In the genomic region with DNA sequence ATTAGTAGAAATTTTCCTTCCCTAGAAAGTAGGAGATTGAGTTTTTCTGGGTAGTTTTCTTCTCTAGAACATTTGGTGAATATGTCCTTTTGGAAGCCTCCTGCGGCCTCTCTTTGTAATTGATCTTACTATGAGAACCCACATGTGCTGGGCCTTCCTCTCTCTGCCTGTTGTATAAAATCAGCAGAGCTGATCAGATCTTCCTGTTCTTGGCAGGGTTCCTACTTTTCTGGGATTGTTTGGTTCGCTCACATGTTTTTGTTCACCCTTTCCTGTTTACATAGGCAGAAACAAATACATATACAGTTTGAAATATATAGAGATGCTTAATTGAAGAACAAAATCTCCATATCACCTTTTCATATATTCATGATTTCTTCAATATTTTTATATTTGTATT, we compare ENCODE assay signal across 32 cellular contexts. TPM values are rescaled to one million over a fixed set of nuclear protein-coding genes. Genes with fewer than 3 reads are reported as not detected.
A peak's percentile ranks its signal among the peaks of the same experiment; 100 is the strongest.
DNase-seq lines count a peak whose midpoint lies in the region; FAIRE-seq and TF ChIP-seq lines count a peak whose summit lies in the region.
"Had no signal": no experiment of that assay in that cellular context is flagged by ENCODE, and none has a peak within 500 bp of the region (broad histone marks: within the 10 kb centered on the region; RNA-seq: fewer than 3 reads in every experiment).

No MANE protein-coding gene starts in this region.

- H3K27ac ChIP-seq in endothelial cell of umbilical vein (ENCODE audit: insufficient read depth, low read depth, low read length), result no peak overlapping the region
- no peak overlapping the region for H3K27ac ChIP-seq in small intestine (ENCODE audit: low read depth in 1 of 2, low read length in 1 of 2)
- H3K27ac ChIP-seq in thyroid gland, result no peak overlapping the region
- no peak overlapping the region for H3K27ac ChIP-seq in tibial nerve
- H3K27ac ChIP-seq: coronary artery, pancreas had no signal

- no peaks in the 10 kb centered on the region for H3K9me3 ChIP-seq in endothelial cell of umbilical vein (replicated peaks; ENCODE audit: control insufficient read depth, insufficient read depth, low read length)
- no peaks in the 10 kb centered on the region for H3K9me3 ChIP-seq in small intestine (ENCODE audit: control insufficient read depth, low read depth)
- no peaks in the 10 kb centered on the region for H3K9me3 ChIP-seq in thyroid gland
- H3K9me3 ChIP-seq in tibial nerve, result peaks cover 0 to 26% (median 2%) of the 10 kb centered on the region in 4 donors
- H3K9me3 ChIP-seq: HAP-1 had no signal

- H3K4me1 ChIP-seq in endothelial cell of umbilical vein (ENCODE audit: control insufficient read depth, extremely low read depth, insufficient read depth, low read length) (no peaks in the 10 kb centered on the region), small intestine (ENCODE audit: control insufficient read depth in 2 of 2, insufficient read depth in 1 of 2, low read depth in 1 of 2, low read length in 1 of 2) (peaks cover 0 to 10% of the 10 kb centered on the region in 2 donors), thyroid gland (peaks cover 0 to 4% of the 10 kb centered on the region in 2 donors), tibial nerve (no peaks in the 10 kb centered on the region)
- H3K4me1 ChIP-seq: HAP-1, pancreas had no signal

- no peaks in the 10 kb centered on the region for H3K36me3 ChIP-seq in endothelial cell of umbilical vein (ENCODE audit: control insufficient read depth in 2 of 2, extremely low read depth in 1 of 2, insufficient read depth in 2 of 2, low read length in 2 of 2)
- no peaks in the 10 kb centered on the region for H3K36me3 ChIP-seq in small intestine (ENCODE audit: control insufficient read depth in 2 of 2, insufficient read depth in 2 of 2, low read length in 2 of 2)
- no peaks in the 10 kb centered on the region for H3K36me3 ChIP-seq in thyroid gland
- no peaks in the 10 kb centered on the region for H3K36me3 ChIP-seq in tibial nerve
- H3K36me3 ChIP-seq: HAP-1, pancreas had no signal

- no peaks in the 10 kb centered on the region for H3K36me3 Mint-ChIP-seq in Calu3 (ENCODE audit: insufficient read depth, unreplicated experiment)

- no peaks in the 10 kb centered on the region for H3K4me1 Mint-ChIP-seq in Calu3 (ENCODE audit: low read depth, unreplicated experiment)
- H3K4me1 Mint-ChIP-seq: activated CD4-positive, alpha-beta T cell treated with anti-CD3 and anti-CD28 coated beads for 36 hours; nephron; T-cell had no signal

- TF ChIP-seq CTCF in endothelial cell of umbilical vein (IDR thresholded peaks at IDR 0.05; ENCODE audit: extremely low read depth in 1 of 2, insufficient read depth in 1 of 2, low read depth in 1 of 2, low read length in 2 of 2) (no peak), thyroid gland (IDR thresholded peaks at IDR 0.05) (no peak), tibial nerve (IDR thresholded peaks at IDR 0.05) (no peak), Calu3 (IDR thresholded peaks at IDR 0.05; ENCODE audit: unreplicated experiment) (no peak)

- CTCF ChIA-PET in endothelial cell of umbilical vein (lab: Charles Lee), result interaction anchor here (1.5 kb wide), 3 partner anchors 17 to 199 kb away, joined by 4 to 8 read pairs (median 6); no protein-coding TSS in a partner anchor
- CTCF ChIA-PET in Calu3 (lab: Charles Lee), result no interaction called here

- POLR2A ChIA-PET in endothelial cell of umbilical vein (lab: Charles Lee), result no interaction called here

- H3K27ac Mint-ChIP-seq in Calu3 (ENCODE audit: unreplicated experiment), result no peak overlapping the region
- H3K27ac Mint-ChIP-seq: activated CD4-positive, alpha-beta T cell treated with anti-CD3 and anti-CD28 coated beads for 36 hours; nephron; T-cell had no signal

- 65 to 87% (median 77%) methylated on average over 2 of the region's 2 CpGs for WGBS in small intestine, 3 donors
- 53 to 61% methylated on average over 2 of the region's 2 CpGs for whole genome bisulfite sequencing in thyroid gland, 2 donors
- WGBS in tibial nerve, 2 donors, result 60 to 64% methylated on average over 2 of the region's 2 CpGs

- dilution Hi-C loops in endothelial cell of umbilical vein (cut with MboI; ENCODE audit: extremely low pct_ligation_motif_present, low sequenced_read_pairs), result no loop called here

- intact Hi-C loops in endothelial cell of umbilical vein (cut with micrococcal nuclease), result no loop called here
- intact Hi-C loops in thyroid gland (cut with DNase I), result no loop called here
- intact Hi-C loops in Calu3 (cut with micrococcal nuclease; ENCODE audit: unreplicated experiment), result no loop called here

- H3K9me3 Mint-ChIP-seq in Calu3 (ENCODE audit: low read depth, unreplicated experiment), result peaks cover 4% of the 10 kb centered on the region

- no peak for FAIRE-seq in endothelial cell of umbilical vein (lab: Jason Lieb, UNC)
- FAIRE-seq in small intestine (lab: Jason Lieb, UNC), result peak; percentile 80
- FAIRE-seq: bronchial epithelial cell, K562 had no signal

- H3K27me3 Mint-ChIP-seq in Calu3 (ENCODE audit: unreplicated experiment), result no peaks in the 10 kb centered on the region
- H3K27me3 Mint-ChIP-seq: T-cell had no signal

- no peak overlapping the region for H2AFZ ChIP-seq in endothelial cell of umbilical vein (ENCODE audit: low read depth, low read length)

- no peaks in the 10 kb centered on the region for H3K79me2 ChIP-seq in endothelial cell of umbilical vein (ENCODE audit: control insufficient read depth, insufficient read depth, low read length)

- H3K4me3 Mint-ChIP-seq in Calu3 (ENCODE audit: low read depth, unreplicated experiment), result no peak overlapping the region
- H3K4me3 Mint-ChIP-seq: activated CD4-positive, alpha-beta T cell treated with anti-CD3 and anti-CD28 coated beads for 36 hours; activated T-cell treated with anti-CD3 and anti-CD28 coated beads, Interleukin-2, amount 50 U/mL, for 4 hours; nephron; T-cell had no signal

- no peak overlapping the region for H3K9ac ChIP-seq in endothelial cell of umbilical vein (replicated peaks; ENCODE audit: extremely low read depth, insufficient read depth, low read length)

- no peak for TF ChIP-seq EP300 in tibial nerve (IDR thresholded peaks at IDR 0.05)

- TF ChIP-seq POLR2A in endothelial cell of umbilical vein (IDR thresholded peaks at IDR 0.05; ENCODE audit: low read depth, low read length) (no peak), thyroid gland (IDR thresholded peaks at IDR 0.05) (no peak), tibial nerve (IDR thresholded peaks at IDR 0.05) (no peak)

- H3K27me3 ChIP-seq in endothelial cell of umbilical vein (ENCODE audit: control insufficient read depth in 2 of 2, insufficient read depth in 2 of 2, low read length in 2 of 2) (no peaks in the 10 kb centered on the region), small intestine (ENCODE audit: control insufficient read depth in 2 of 2, insufficient read depth in 2 of 2, low read length in 2 of 2) (no peaks in the 10 kb centered on the region), thyroid gland (no peaks in the 10 kb centered on the region), tibial nerve (no peaks in the 10 kb centered on the region)
- H3K27me3 ChIP-seq: pancreas had no signal

- peak; percentile 40 for DNase-seq in NCI-H748 (lab: John Stamatoyannopoulos, UW; ENCODE audit: unreplicated experiment)
- no peak for DNase-seq in NCI-H748 treated with DMSO at 0.1 percent for 48 hours (lab: John Stamatoyannopoulos, UW)
- peak; percentile 49 for DNase-seq in NCI-H1105 treated with DMSO at 0.1 percent for 48 hours (lab: John Stamatoyannopoulos, UW)
- peak; percentile 14 for DNase-seq in endothelial cell of umbilical vein (ENCODE audit: low read depth, low spot score)
- DNase-seq in small intestine, result no peak
- no peak for DNase-seq in thyroid gland
- DNase-seq in tibial nerve (ENCODE audit: low spot score in 2 of 2), result no peak
- no peak for DNase-seq in Calu3
- DNase-seq: activated CD4-positive, alpha-beta T cell treated with anti-CD3 and anti-CD28 coated beads for 36 hours; activated naive CD4-positive, alpha-beta T cell; activated T-cell treated with anti-CD3 and anti-CD28 coated beads, Interleukin-2, amount 50 U/mL, for 4 hours; amniotic stem cell; C1 segment of cervical spinal cord; GDM1; head of caudate nucleus; MM.1S; NCI-H187 treated with DMSO at 0.1 percent for 48 hours; NCI-H526 treated with DMSO at 0.1 percent for 48 hours; pancreas; SHP77; T-cell had no signal

- BruUV-seq in endothelial cell of umbilical vein (replicated peaks; lab: Mats Ljungman, UMichigan), result no TSS peak
- BruUV-seq in Calu3 (replicated peaks; lab: Mats Ljungman, UMichigan), result no TSS peak

- H3K9me1 ChIP-seq in endothelial cell of umbilical vein (replicated peaks; ENCODE audit: control insufficient read depth, extremely low read depth, insufficient read depth, low read length), result no peaks in the 10 kb centered on the region

- H3K4me3 ChIP-seq in endothelial cell of umbilical vein (replicated peaks in 1 of 3; ENCODE audit: insufficient read depth in 1 of 3, low read depth in 1 of 3, low read length in 3 of 3) (no peak overlapping the region), small intestine (ENCODE audit: low read depth in 1 of 2, low read length in 2 of 2) (no peak overlapping the region), thyroid gland (replicated peaks in 1 of 3) (no peak overlapping the region), tibial nerve (no peak overlapping the region)
- H3K4me3 ChIP-seq: coronary artery, HAP-1, K562, pancreas had no signal

- H3K4me2 ChIP-seq in endothelial cell of umbilical vein (ENCODE audit: insufficient read depth, low read length), result no peak overlapping the region

- no peaks in the 10 kb centered on the region for H4K20me1 ChIP-seq in endothelial cell of umbilical vein (replicated peaks; ENCODE audit: control insufficient read depth, extremely low read depth, insufficient read depth, low read length)

TF ChIP-seq in endothelial cell of umbilical vein, 7 proteins besides CTCF, POLR2A, EP300 and RAD21 (continues in another document):
- TF ChIP-seq, protein P1, sequence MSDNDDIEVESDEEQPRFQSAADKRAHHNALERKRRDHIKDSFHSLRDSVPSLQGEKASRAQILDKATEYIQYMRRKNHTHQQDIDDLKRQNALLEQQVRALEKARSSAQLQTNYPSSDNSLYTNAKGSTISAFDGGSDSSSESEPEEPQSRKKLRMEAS (IDR thresholded peaks at IDR 0.05; ENCODE audit: insufficient read depth, insufficient read length), result no peak
- no peak for TF ChIP-seq EZH2 (IDR thresholded peaks at IDR 0.05; ENCODE audit: borderline replicate concordance, low read depth, low read length, severe bottlenecking)
- TF ChIP-seq FOS (IDR thresholded peaks at IDR 0.05; ENCODE audit: borderline replicate concordance, insufficient read depth, low read length), result no peak

RNA-seq across cellular contexts. Expression of gene IL22RA2, which starts 57.8 kb away (rescaled TPM):
- total RNA-seq in endothelial cell of umbilical vein, result not detected in 2 replicates
- polyA plus RNA-seq in endothelial cell of umbilical vein, result not detected in 2 replicates
- not detected in 2 replicates for polyA plus RNA-seq in endothelial cell of umbilical vein (2011; cell fraction: cytosol; rRNA removed)
- not detected in 2 replicates for polyA plus RNA-seq in endothelial cell of umbilical vein (2011; cell fraction: nucleus; rRNA removed)
- polyA plus RNA-seq in endothelial cell of umbilical vein (2012), result not detected in 2 replicates
- polyA minus RNA-seq in endothelial cell of umbilical vein, result not detected in 2 replicates
- polyA minus RNA-seq in endothelial cell of umbilical vein (2011; cell fraction: cytosol; rRNA and poly(A)+ RNA removed), result not detected
- not detected in 2 replicates for polyA minus RNA-seq in endothelial cell of umbilical vein (2011; cell fraction: nucleus; rRNA and poly(A)+ RNA removed)
- polyA plus RNA-seq in small intestine, result under 1 TPM in 1 of 3 donors, not detected in 2; 0.01 TPM
- not detected for total RNA-seq in thyroid gland
- total RNA-seq in tibial nerve, result not detected
- total RNA-seq in Calu3 (2022), result not detected in 2 replicates
- total RNA-seq: activated CD4-positive, alpha-beta T cell treated with anti-CD3 and anti-CD28 coated beads for 36 hours; activated CD8-positive, alpha-beta memory T cell treated with anti-CD3 and anti-CD28 coated beads for 36 hours; activated T-cell treated with anti-CD3 and anti-CD28 coated beads, Interleukin-2, amount 50 U/mL, for 4 hours; bronchial epithelial cell; K562; OCI-LY7; sciatic nerve; subcutaneous adipose tissue; T-cell; urinary bladder had no signal
- polyA plus RNA-seq: AG04450, pancreas, urinary bladder had no signal

Comparison
In these comparisons a context has a peak if more than half of its experiments do, and no peak if none do; other contexts are left out.
1. DNase-seq: peak in NCI-H748 (single experiment), NCI-H1105 treated with DMSO at 0.1 percent for 48 hours (single experiment) and endothelial cell of umbilical vein (single experiment); none in NCI-H748 treated with DMSO at 0.1 percent for 48 hours (single experiment), small intestine (single experiment), thyroid gland (0 of 2), tibial nerve (0 of 2) and Calu3 (single experiment).